ENCODE assay signal across 10 cellular contexts in the genomic region with DNA sequence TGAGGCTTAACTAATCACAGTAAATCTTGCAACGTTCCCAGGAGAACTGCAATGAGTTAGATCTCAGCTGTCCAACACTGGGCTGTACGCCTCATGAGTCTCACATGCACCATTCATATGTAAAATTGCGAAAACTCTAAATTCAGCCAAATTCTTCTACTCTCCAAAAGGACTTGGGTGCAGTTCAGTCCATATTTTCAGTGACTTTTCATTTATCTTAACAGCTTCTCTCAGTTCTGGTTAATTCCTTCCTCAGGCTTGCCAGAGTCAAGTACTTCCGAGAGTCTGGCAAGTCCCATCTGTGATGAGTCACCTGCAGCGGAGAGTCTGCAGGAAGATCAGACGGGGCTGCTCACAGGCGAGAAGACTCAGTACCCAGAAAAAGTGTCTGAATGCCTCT. TPM values are rescaled to one million over a fixed set of nuclear protein-coding genes. Genes with fewer than 3 reads are reported as not detected.
DNase-seq lines count a peak whose midpoint lies in the region; ATAC-seq and TF ChIP-seq lines count a peak whose summit lies in the region.
"Had no signal": no experiment of that assay in that cellular context is flagged by ENCODE, and none has a peak within 500 bp of the region (broad histone marks: within the 10 kb centered on the region; RNA-seq: fewer than 3 reads in every experiment).

No MANE protein-coding gene starts in this region.

- H3K27me3 ChIP-seq in vagina = no peaks in the 10 kb centered on the region
- H3K27me3 ChIP-seq in CD8-positive, alpha-beta memory T cell (ENCODE audit: insufficient read depth, low read length, poor library complexity, severe bottlenecking) = no peaks in the 10 kb centered on the region

- H3K4me1 Mint-ChIP-seq in CD8-positive, alpha-beta memory T cell = no peaks in the 10 kb centered on the region

- POLR2A ChIA-PET in CD8-positive, alpha-beta memory T cell (lab: Charles Lee) = no interaction called here

- ATAC-seq in HG02885 (IDR thresholded peaks at IDR 0.05; ENCODE audit: poor library complexity, unreplicated experiment) (peak; percentile 46), GM19351 (IDR thresholded peaks at IDR 0.05; ENCODE audit: unreplicated experiment) (no peak), HG03025 (IDR thresholded peaks at IDR 0.05; ENCODE audit: low FRiP score, unreplicated experiment) (no peak)

- DNase-seq in AG09309 (ENCODE audit: low read depth) (peak; percentile 91), kidney glomerular epithelial cell (lab: John Stamatoyannopoulos, UW) (peak; percentile 54), vagina (ENCODE audit: extremely low spot score in 2 of 2) (no peak)
- DNase-seq in activated T-helper 9 cell treated with anti-CD3 and anti-CD28 coated beads, Interleukin-2, amount 50 U/mL, for 16 hours (ENCODE audit: low read depth) = peak; percentile 3
- DNase-seq in CD8-positive, alpha-beta memory T cell = no peak

- H3K4me1 ChIP-seq in vagina = peaks cover 75% of the 10 kb centered on the region
- no peaks in the 10 kb centered on the region for H3K4me1 ChIP-seq in CD8-positive, alpha-beta memory T cell (ENCODE audit: insufficient read depth, low read length)

- no peak for TF ChIP-seq POLR2A in vagina (IDR thresholded peaks at IDR 0.05)

- no peaks in the 10 kb centered on the region for H3K36me3 Mint-ChIP-seq in CD8-positive, alpha-beta memory T cell
- H3K36me3 Mint-ChIP-seq: natural killer cell treated with Interleukin-12 subunit alpha and Interleukin-12 subunit beta and Interleukin-15 and Interleukin-18, amount 100 ng/mL, for 72 hours had no signal

- TF ChIP-seq CTCF in AG09309 (IDR thresholded peaks at IDR 0.05; ENCODE audit: control insufficient read depth, insufficient read depth, low read depth, low read length, missing control alignments) (no peak), vagina (IDR thresholded peaks at IDR 0.05) (no peak)

- H3K27me3 Mint-ChIP-seq in CD8-positive, alpha-beta memory T cell = peaks cover 0 to 2% of the 10 kb centered on the region in 2 donors

- no peaks in the 10 kb centered on the region for H3K36me3 ChIP-seq in vagina
- H3K36me3 ChIP-seq in CD8-positive, alpha-beta memory T cell (ENCODE audit: insufficient read depth, low read length) = no peaks in the 10 kb centered on the region

- intact Hi-C loops in vagina (cut with DNase I) = no loop called here

- CTCF ChIA-PET in CD8-positive, alpha-beta memory T cell (lab: Charles Lee) = interaction anchor here (1.3 to 1.5 kb wide), 2 partner anchors 9 to 13 kb away, joined by 4 to 5 read pairs; no protein-coding TSS in a partner anchor

- H3K27ac Mint-ChIP-seq in CD8-positive, alpha-beta memory T cell = no peak overlapping the region
- H3K27ac Mint-ChIP-seq: natural killer cell treated with Interleukin-12 subunit alpha and Interleukin-12 subunit beta and Interleukin-15 and Interleukin-18, amount 100 ng/mL, for 72 hours had no signal

- no peak overlapping the region for H3K4me3 Mint-ChIP-seq in CD8-positive, alpha-beta memory T cell
- H3K4me3 Mint-ChIP-seq: natural killer cell treated with Interleukin-12 subunit alpha and Interleukin-12 subunit beta and Interleukin-15 and Interleukin-18, amount 100 ng/mL, for 72 hours had no signal

- H3K9me3 Mint-ChIP-seq in CD8-positive, alpha-beta memory T cell = no peaks in the 10 kb centered on the region
- H3K9me3 Mint-ChIP-seq: natural killer cell treated with Interleukin-12 subunit alpha and Interleukin-12 subunit beta and Interleukin-15 and Interleukin-18, amount 100 ng/mL, for 72 hours had no signal

- peak overlapping the region; percentile 66 for H3K27ac ChIP-seq in vagina
- no peak overlapping the region for H3K27ac ChIP-seq in CD8-positive, alpha-beta memory T cell (ENCODE audit: low read depth, low read length)

- no peaks in the 10 kb centered on the region for H3K9me3 ChIP-seq in vagina
- H3K9me3 ChIP-seq in CD8-positive, alpha-beta memory T cell (ENCODE audit: low read length) = no peaks in the 10 kb centered on the region

- H3K4me3 ChIP-seq in AG09309 (ENCODE audit: control insufficient read depth, low read depth, low read length) (no peak overlapping the region), vagina (no peak overlapping the region)
- no peak overlapping the region for H3K4me3 ChIP-seq in CD8-positive, alpha-beta memory T cell (ENCODE audit: low read length)

RNA-seq across cellular contexts. Expression of a gene that starts 11.5 kb away (rescaled TPM):
- total RNA-seq in vagina = 51.6 TPM
- total RNA-seq in CD8-positive, alpha-beta memory T cell = not detected
- polyA plus RNA-seq in CD8-positive, alpha-beta memory T cell = 0.02 TPM
- total RNA-seq: activated CD8-positive, alpha-beta memory T cell treated with anti-CD3 and anti-CD28 coated beads for 36 hours had no signal

Comparison
In these comparisons a context has a peak if more than half of its experiments do, and no peak if none do; other contexts are left out.
1. DNase-seq: peak in AG09309 (single experiment), activated T-helper 9 cell treated with anti-CD3 and anti-CD28 coated beads, Interleukin-2, amount 50 U/mL, for 16 hours (single experiment) and kidney glomerular epithelial cell (single experiment); none in vagina (0 of 2) and CD8-positive, alpha-beta memory T cell (0 of 5).
2. RNA of a gene that starts 11.5 kb away (total RNA-seq): 51.6 TPM in vagina (single experiment); not detected in CD8-positive, alpha-beta memory T cell; every median in the first group is over 10 times any median in the second.